ENCODE assay signal across 12 cellular contexts in the genomic region with DNA sequence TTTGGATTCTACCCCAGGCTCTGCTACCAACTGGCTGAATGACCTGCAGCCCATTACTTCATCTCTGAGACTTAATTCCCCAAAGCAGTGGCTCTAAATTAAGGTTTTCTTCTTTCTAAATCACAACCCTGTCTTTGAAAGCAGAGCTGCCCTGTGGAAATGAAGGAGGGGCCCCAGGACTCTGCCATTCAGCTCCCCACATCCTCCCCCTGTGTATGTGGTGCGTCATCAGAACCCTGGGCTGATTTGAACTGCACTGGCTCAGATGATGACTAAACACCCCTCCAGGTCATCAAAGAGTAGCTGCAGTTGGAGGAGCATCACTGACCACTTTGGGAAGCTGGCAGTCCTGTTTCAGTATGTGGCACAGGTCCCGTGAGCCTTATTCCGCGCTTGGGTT. TPM values are rescaled to one million over a fixed set of nuclear protein-coding genes. Genes with fewer than 3 reads are reported as not detected.
A peak's percentile ranks its signal among the peaks of the same experiment; 100 is the strongest.
DNase-seq lines count a peak whose midpoint lies in the region; ATAC-seq and TF ChIP-seq lines count a peak whose summit lies in the region.
"Had no signal": no experiment of that assay in that cellular context is flagged by ENCODE, and none has a peak within 500 bp of the region (broad histone marks: within the 10 kb centered on the region; RNA-seq: fewer than 3 reads in every experiment).

No MANE protein-coding gene starts in this region.

- H3K27ac ChIP-seq in uterus: peak overlapping the region; percentile 88 to 89

- peaks cover 7 to 10% of the 10 kb centered on the region in 2 donors for H3K4me1 ChIP-seq in uterus

- H3K9me3 ChIP-seq in uterus: no peaks in the 10 kb centered on the region
- H3K9me3 ChIP-seq: heart left ventricle had no signal

- no peaks in the 10 kb centered on the region for H3K27me3 ChIP-seq in uterus
- H3K27me3 ChIP-seq: heart left ventricle had no signal

- H3K4me1 Mint-ChIP-seq in activated naive CD4-positive, alpha-beta T cell treated with anti-CD3 and anti-CD28 coated beads, Interleukin-2, amount 10 ng/mL, durations not matched to agents 7 days and 5 days: peaks cover 30% of the 10 kb centered on the region
- H3K4me1 Mint-ChIP-seq in activated naive CD8-positive, alpha-beta T cell treated with anti-CD3 and anti-CD28 coated beads, Interleukin-2, amount 50 U/mL, for 24 hours: peaks cover 23% of the 10 kb centered on the region
- H3K4me1 Mint-ChIP-seq: CD8-positive, alpha-beta memory T cell had no signal

- H3K27me3 Mint-ChIP-seq in activated naive CD4-positive, alpha-beta T cell treated with anti-CD3 and anti-CD28 coated beads, Interleukin-2, amount 10 ng/mL, durations not matched to agents 7 days and 5 days: peaks cover 5% of the 10 kb centered on the region
- H3K27me3 Mint-ChIP-seq in activated naive CD8-positive, alpha-beta T cell treated with anti-CD3 and anti-CD28 coated beads, Interleukin-2, amount 50 U/mL, for 24 hours: peaks cover 3% of the 10 kb centered on the region

- no peaks in the 10 kb centered on the region for H3K36me3 ChIP-seq in uterus
- H3K36me3 ChIP-seq: heart left ventricle had no signal

- TF ChIP-seq POLR2A in uterus (IDR thresholded peaks at IDR 0.05): no peak

- H3K4me3 ChIP-seq in uterus: no peak overlapping the region
- H3K4me3 ChIP-seq: heart left ventricle had no signal

- no peaks in the 10 kb centered on the region for H3K9me3 Mint-ChIP-seq in activated naive CD4-positive, alpha-beta T cell treated with anti-CD3 and anti-CD28 coated beads, Interleukin-2, amount 10 ng/mL, durations not matched to agents 7 days and 5 days
- no peaks in the 10 kb centered on the region for H3K9me3 Mint-ChIP-seq in activated naive CD8-positive, alpha-beta T cell treated with anti-CD3 and anti-CD28 coated beads, Interleukin-2, amount 50 U/mL, for 24 hours
- H3K9me3 Mint-ChIP-seq: CD8-positive, alpha-beta memory T cell had no signal

- H3K4me3 Mint-ChIP-seq in activated naive CD4-positive, alpha-beta T cell treated with anti-CD3 and anti-CD28 coated beads, Interleukin-2, amount 10 ng/mL, durations not matched to agents 7 days and 5 days: no peak overlapping the region
- H3K4me3 Mint-ChIP-seq in activated naive CD8-positive, alpha-beta T cell treated with anti-CD3 and anti-CD28 coated beads, Interleukin-2, amount 50 U/mL, for 24 hours: no peak overlapping the region
- H3K4me3 Mint-ChIP-seq: CD8-positive, alpha-beta memory T cell had no signal

- CTCF ChIA-PET in activated naive CD4-positive, alpha-beta T cell treated with anti-CD3 and anti-CD28 coated beads, Interleukin-2, amount 10 ng/mL, durations not matched to agents 7 days and 5 days (lab: Charles Lee): no interaction called here

- no peak overlapping the region for H3K27ac Mint-ChIP-seq in activated naive CD4-positive, alpha-beta T cell treated with anti-CD3 and anti-CD28 coated beads, Interleukin-2, amount 10 ng/mL, durations not matched to agents 7 days and 5 days
- H3K27ac Mint-ChIP-seq in activated naive CD8-positive, alpha-beta T cell treated with anti-CD3 and anti-CD28 coated beads, Interleukin-2, amount 50 U/mL, for 24 hours: no peak overlapping the region
- H3K27ac Mint-ChIP-seq: CD8-positive, alpha-beta memory T cell had no signal

- intact Hi-C loops in uterus (cut with DNase I; ENCODE audit: low total_unique reads): no loop called here

- ATAC-seq in activated naive CD8-positive, alpha-beta T cell treated with anti-CD3 and anti-CD28 coated beads, Interleukin-2, amount 50 U/mL, for 24 hours: peak; percentile 94
- ATAC-seq: heart left ventricle had no signal

- DNase-seq in activated naive CD4-positive, alpha-beta T cell treated with anti-CD3 and anti-CD28 coated beads, Interleukin-2, amount 10 ng/mL, durations not matched to agents 7 days and 5 days: peak; percentile 50
- DNase-seq in activated naive CD4-positive, alpha-beta T cell treated with anti-CD3 and anti-CD28 coated beads, Interleukin-2, amount 50 U/mL, for 16 hours: no peak
- no peak for DNase-seq in activated naive CD8-positive, alpha-beta T cell treated with anti-CD3 and anti-CD28 coated beads, Interleukin-2, amount 50 U/mL, for 24 hours
- peak; percentile 65 for DNase-seq in islet precursor cell
- peak; percentile 74 to 88 for DNase-seq in uterus
- no peak for DNase-seq in amygdala (lab: John Stamatoyannopoulos, UW)
- no peak for DNase-seq in kidney glomerular epithelial cell (lab: John Stamatoyannopoulos, UW)
- DNase-seq in SW 1271 (lab: John Stamatoyannopoulos, UW): no peak
- DNase-seq: activated gamma-delta T cell treated with Interleukin-2 at 50 U/mL for 16 hours, heart left ventricle, NCI-H1092 had no signal

- H3K36me3 Mint-ChIP-seq in activated naive CD4-positive, alpha-beta T cell treated with anti-CD3 and anti-CD28 coated beads, Interleukin-2, amount 10 ng/mL, durations not matched to agents 7 days and 5 days: no peaks in the 10 kb centered on the region
- H3K36me3 Mint-ChIP-seq in activated naive CD8-positive, alpha-beta T cell treated with anti-CD3 and anti-CD28 coated beads, Interleukin-2, amount 50 U/mL, for 24 hours (ENCODE audit: low read depth): no peaks in the 10 kb centered on the region
- H3K36me3 Mint-ChIP-seq: CD8-positive, alpha-beta memory T cell had no signal

- no peak for TF ChIP-seq CTCF in uterus (IDR thresholded peaks at IDR 0.05)

RNA-seq across cellular contexts. Expression of gene BPGM, which starts 46.6 kb away (rescaled TPM):
- 10 to 100 TPM; 11.0 to 57.4 (median 15.0) TPM for total RNA-seq in uterus

Comparison
In these comparisons a context has a peak if more than half of its experiments do, and no peak if none do; other contexts are left out.
1. DNase-seq: peak in activated naive CD4-positive, alpha-beta T cell treated with anti-CD3 and anti-CD28 coated beads, Interleukin-2, amount 10 ng/mL, durations not matched to agents 7 days and 5 days (single experiment), islet precursor cell (single experiment) and uterus (2 of 2); none in activated naive CD4-positive, alpha-beta T cell treated with anti-CD3 and anti-CD28 coated beads, Interleukin-2, amount 50 U/mL, for 16 hours (single experiment), activated naive CD8-positive, alpha-beta T cell treated with anti-CD3 and anti-CD28 coated beads, Interleukin-2, amount 50 U/mL, for 24 hours (single experiment), amygdala (0 of 56), kidney glomerular epithelial cell (single experiment) and SW 1271 (0 of 2).